ENCODE assay signal across 1 cellular context in the genomic region with DNA sequence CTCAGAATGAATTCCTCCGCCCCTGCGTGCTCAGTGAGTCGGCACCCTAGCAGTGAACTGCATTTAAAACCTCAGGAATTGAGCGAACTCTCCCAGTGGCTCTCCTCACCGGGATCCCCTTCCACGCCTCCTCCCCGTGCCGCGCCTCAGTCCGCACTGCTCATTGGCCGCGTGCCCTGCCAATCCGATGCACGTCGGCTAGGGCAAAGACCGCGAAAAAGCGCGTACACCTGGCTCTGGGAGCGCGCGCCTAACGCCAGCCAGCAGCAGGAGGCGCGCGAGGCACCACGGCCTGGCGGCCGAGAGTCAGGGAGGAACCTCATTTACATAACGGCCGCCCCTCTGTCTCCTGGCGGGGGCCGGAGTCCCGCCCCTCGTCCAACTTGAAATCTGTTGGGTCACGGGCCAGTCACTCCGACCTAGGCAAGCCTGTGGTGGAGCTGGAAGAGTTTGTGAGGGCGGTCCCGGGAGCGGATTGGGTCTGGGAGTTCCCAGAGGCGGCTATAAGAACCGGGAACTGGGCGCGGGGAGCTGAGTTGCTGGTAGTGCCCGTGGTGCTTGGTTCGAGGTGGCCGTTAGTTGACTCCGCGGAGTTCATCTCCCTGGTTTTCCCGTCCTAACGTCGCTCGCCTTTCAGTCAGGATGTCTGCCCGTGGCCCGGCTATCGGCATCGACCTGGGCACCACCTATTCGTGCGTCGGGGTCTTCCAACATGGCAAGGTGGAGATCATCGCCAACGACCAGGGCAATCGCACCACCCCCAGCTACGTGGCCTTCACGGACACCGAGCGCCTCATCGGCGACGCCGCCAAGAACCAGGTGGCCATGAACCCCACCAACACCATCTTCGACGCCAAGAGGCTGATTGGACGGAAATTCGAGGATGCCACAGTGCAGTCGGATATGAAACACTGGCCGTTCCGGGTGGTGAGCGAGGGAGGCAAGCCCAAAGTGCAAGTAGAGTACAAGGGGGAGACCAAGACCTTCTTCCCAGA.
TF ChIP-seq lines count a peak whose summit lies in the region.

A gene (plus strand): TSS at position 534 of the 995 bp plus-strand sequence. CDS start 109 bp downstream, at position 643.

TF ChIP-seq in HEK293, 187 proteins besides CTCF, POLR2A, EP300 and RAD21 (continued from another document):
- peak; percentile 71 for TF ChIP-seq ZNF341 (tag by site-specific recombination; IDR thresholded peaks at IDR 0.05; ENCODE audit: low read depth)
- TF ChIP-seq, protein P1, sequence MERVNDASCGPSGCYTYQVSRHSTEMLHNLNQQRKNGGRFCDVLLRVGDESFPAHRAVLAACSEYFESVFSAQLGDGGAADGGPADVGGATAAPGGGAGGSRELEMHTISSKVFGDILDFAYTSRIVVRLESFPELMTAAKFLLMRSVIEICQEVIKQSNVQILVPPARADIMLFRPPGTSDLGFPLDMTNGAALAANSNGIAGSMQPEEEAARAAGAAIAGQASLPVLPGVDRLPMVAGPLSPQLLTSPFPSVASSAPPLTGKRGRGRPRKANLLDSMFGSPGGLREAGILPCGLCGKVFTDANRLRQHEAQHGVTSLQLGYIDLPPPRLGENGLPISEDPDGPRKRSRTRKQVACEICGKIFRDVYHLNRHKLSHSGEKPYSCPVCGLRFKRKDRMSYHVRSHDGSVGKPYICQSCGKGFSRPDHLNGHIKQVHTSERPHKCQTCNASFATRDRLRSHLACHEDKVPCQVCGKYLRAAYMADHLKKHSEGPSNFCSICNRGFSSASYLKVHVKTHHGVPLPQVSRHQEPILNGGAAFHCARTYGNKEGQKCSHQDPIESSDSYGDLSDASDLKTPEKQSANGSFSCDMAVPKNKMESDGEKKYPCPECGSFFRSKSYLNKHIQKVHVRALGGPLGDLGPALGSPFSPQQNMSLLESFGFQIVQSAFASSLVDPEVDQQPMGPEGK (tag by site-specific recombination; IDR thresholded peaks at IDR 0.05): 0 out of 2 replicates have a peak, but pooled peaks have one; percentile 20
- TF ChIP-seq OVOL3 (tag by site-specific recombination; IDR thresholded peaks at IDR 0.05): no peak
- TF ChIP-seq ZNF76 (tag by site-specific recombination; IDR thresholded peaks at IDR 0.05; ENCODE audit: borderline replicate concordance, low read depth): peak; percentile 9; the same call in 1 of the 2 replicates
- TF ChIP-seq GLIS2 (tag by site-specific recombination; IDR thresholded peaks at IDR 0.05): peak; percentile 30
- TF ChIP-seq ZNF501 (tag by site-specific recombination; IDR thresholded peaks at IDR 0.05): peak; percentile 48; the same call in 1 of the 2 replicates
- TF ChIP-seq ZEB2 (tag by site-specific recombination; IDR thresholded peaks at IDR 0.05): peak; percentile 58; the same call in 1 of the 2 replicates
- 0 out of 2 replicates have a peak, but pooled peaks have one; percentile 11 for TF ChIP-seq ZNF24 (tag by site-specific recombination; IDR thresholded peaks at IDR 0.05)
- TF ChIP-seq, protein P2, sequence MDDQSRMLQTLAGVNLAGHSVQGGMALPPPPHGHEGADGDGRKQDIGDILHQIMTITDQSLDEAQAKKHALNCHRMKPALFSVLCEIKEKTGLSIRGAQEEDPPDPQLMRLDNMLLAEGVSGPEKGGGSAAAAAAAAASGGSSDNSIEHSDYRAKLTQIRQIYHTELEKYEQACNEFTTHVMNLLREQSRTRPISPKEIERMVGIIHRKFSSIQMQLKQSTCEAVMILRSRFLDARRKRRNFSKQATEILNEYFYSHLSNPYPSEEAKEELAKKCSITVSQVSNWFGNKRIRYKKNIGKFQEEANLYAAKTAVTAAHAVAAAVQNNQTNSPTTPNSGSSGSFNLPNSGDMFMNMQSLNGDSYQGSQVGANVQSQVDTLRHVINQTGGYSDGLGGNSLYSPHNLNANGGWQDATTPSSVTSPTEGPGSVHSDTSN (CRISPR knock-in tag; IDR thresholded peaks at IDR 0.05): peak; percentile 99
- no peak for TF ChIP-seq ZNF37A (tag by site-specific recombination; IDR thresholded peaks at IDR 0.05)
- peak; percentile 27; the same call in 1 of the 2 replicates for TF ChIP-seq GLIS1 (tag by site-specific recombination; IDR thresholded peaks at IDR 0.05)
- TF ChIP-seq ZNF747 (tag by site-specific recombination; IDR thresholded peaks at IDR 0.05): no peak
- TF ChIP-seq ZNF324 (tag by site-specific recombination; IDR thresholded peaks at IDR 0.05): 0 out of 2 replicates have a peak, but pooled peaks have one; percentile 20
- TF ChIP-seq, protein P3, sequence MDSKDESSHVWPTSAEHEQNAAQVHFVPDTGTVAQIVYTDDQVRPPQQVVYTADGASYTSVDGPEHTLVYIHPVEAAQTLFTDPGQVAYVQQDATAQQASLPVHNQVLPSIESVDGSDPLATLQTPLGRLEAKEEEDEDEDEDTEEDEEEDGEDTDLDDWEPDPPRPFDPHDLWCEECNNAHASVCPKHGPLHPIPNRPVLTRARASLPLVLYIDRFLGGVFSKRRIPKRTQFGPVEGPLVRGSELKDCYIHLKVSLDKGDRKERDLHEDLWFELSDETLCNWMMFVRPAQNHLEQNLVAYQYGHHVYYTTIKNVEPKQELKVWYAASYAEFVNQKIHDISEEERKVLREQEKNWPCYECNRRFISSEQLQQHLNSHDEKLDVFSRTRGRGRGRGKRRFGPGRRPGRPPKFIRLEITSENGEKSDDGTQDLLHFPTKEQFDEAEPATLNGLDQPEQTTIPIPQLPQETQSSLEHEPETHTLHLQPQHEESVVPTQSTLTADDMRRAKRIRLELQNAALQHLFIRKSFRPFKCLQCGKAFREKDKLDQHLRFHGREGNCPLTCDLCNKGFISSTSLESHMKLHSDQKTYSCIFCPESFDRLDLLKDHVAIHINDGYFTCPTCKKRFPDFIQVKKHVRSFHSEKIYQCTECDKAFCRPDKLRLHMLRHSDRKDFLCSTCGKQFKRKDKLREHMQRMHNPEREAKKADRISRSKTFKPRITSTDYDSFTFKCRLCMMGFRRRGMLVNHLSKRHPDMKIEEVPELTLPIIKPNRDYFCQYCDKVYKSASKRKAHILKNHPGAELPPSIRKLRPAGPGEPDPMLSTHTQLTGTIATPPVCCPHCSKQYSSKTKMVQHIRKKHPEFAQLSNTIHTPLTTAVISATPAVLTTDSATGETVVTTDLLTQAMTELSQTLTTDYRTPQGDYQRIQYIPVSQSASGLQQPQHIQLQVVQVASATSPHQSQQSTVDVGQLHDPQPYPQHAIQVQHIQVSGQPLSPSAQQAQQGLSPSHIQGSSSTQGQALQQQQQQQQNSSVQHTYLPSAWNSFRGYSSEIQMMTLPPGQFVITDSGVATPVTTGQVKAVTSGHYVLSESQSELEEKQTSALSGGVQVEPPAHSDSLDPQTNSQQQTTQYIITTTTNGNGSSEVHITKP (tag by site-specific recombination; IDR thresholded peaks at IDR 0.05): peak; percentile 56; the same call in 1 of the 2 replicates
- TF ChIP-seq ZIC2 (tag by site-specific recombination; IDR thresholded peaks at IDR 0.05): peak; percentile 18; the same call in 1 of the 2 replicates
- TF ChIP-seq, protein P4, sequence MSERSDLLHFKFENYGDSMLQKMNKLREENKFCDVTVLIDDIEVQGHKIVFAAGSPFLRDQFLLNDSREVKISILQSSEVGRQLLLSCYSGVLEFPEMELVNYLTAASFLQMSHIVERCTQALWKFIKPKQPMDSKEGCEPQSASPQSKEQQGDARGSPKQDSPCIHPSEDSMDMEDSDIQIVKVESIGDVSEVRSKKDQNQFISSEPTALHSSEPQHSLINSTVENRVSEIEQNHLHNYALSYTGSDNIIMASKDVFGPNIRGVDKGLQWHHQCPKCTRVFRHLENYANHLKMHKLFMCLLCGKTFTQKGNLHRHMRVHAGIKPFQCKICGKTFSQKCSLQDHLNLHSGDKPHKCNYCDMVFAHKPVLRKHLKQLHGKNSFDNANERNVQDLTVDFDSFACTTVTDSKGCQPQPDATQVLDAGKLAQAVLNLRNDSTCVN (tag by site-specific recombination; optimal IDR thresholded peaks at IDR 0.05): peak; percentile 96
- TF ChIP-seq ZXDB (tag by site-specific recombination; IDR thresholded peaks at IDR 0.05): peak; percentile 59
- no peak for TF ChIP-seq ZNF416 (tag by site-specific recombination; IDR thresholded peaks at IDR 0.05)
- peak; percentile 84 for TF ChIP-seq IKZF3 (tag by site-specific recombination; IDR thresholded peaks at IDR 0.05)
- TF ChIP-seq ZNF571 (tag by site-specific recombination; IDR thresholded peaks at IDR 0.05): no peak
- TF ChIP-seq SP7 (tag by site-specific recombination; IDR thresholded peaks at IDR 0.05): peak; percentile 10; the same call in 1 of the 2 replicates
- TF ChIP-seq HOXA7 (CRISPR knock-in tag; IDR thresholded peaks at IDR 0.05; ENCODE audit: borderline replicate concordance): no peak
